8 cellular contexts compared by ENCODE assay signal in genomic region chr7:97004931-97005763, GRCh38. TPM values are rescaled to one million over a fixed set of nuclear protein-coding genes. Genes with fewer than 3 reads are reported as not detected.
DNase-seq lines count a peak whose midpoint lies in the region; ATAC-seq and TF ChIP-seq lines count a peak whose summit lies in the region.

Gene DLX6, plus strand, starts transcription at chr7:97005553. Its CDS starts 425 bp downstream, at chr7:97005978.

- peaks cover 13% of the 10 kb centered on the region for H3K4me1 Mint-ChIP-seq in activated T-cell treated with anti-CD3 and anti-CD28 coated beads, Interleukin-2, amount 50 U/mL, for 4 hours (ENCODE audit: low read depth)

- DNase-seq in activated naive CD4-positive, alpha-beta T cell treated with Interleukin-2 at 50 U/mL for 16 hours = peak; percentile 30
- DNase-seq in activated naive CD4-positive, alpha-beta T cell treated with anti-CD3 and anti-CD28 coated beads, Interleukin-2, amount 50 U/mL, for 16 hours = no peak
- DNase-seq in NCI-H2107 (lab: John Stamatoyannopoulos, UW) (peak; percentile 92), heart right ventricle (no peak), sciatic nerve (ENCODE audit: low spot score) (no peak)
- DNase-seq in activated T-cell treated with anti-CD3 and anti-CD28 coated beads, Interleukin-2, amount 50 U/mL, for 4 hours = no peak

- H3K27ac ChIP-seq in heart right ventricle = no peak within 1 kb of the TSS

- TF ChIP-seq CTCF in heart right ventricle (IDR thresholded peaks at IDR 0.05) = no peak

- H3K4me3 ChIP-seq in heart right ventricle = peak within 1 kb of the TSS in 9 of 10 donors; percentile 19 to 48 (median 38)

- no peaks in the 10 kb centered on the region for H3K9me3 Mint-ChIP-seq in activated T-cell treated with anti-CD3 and anti-CD28 coated beads, Interleukin-2, amount 50 U/mL, for 4 hours

- peaks cover 82% of the 10 kb centered on the region for H3K27me3 Mint-ChIP-seq in activated T-cell treated with anti-CD3 and anti-CD28 coated beads, Interleukin-2, amount 50 U/mL, for 4 hours (ENCODE audit: low read depth)

- WGBS in heart right ventricle, 2 donors = 2 to 4% methylated on average over 42 of the region's 42 CpGs

- peaks cover 69 to 100% (median 100%) of the 10 kb centered on the region in 7 donors for H3K27me3 ChIP-seq in heart right ventricle

- H3K4me3 Mint-ChIP-seq in activated T-cell treated with anti-CD3 and anti-CD28 coated beads, Interleukin-2, amount 50 U/mL, for 4 hours = peak within 1 kb of the TSS; percentile 71

- intact Hi-C loops in heart right ventricle (cut with DNase I) = no loop called here
- intact Hi-C loops in sciatic nerve (cut with DNase I) = no loop called here

- H3K4me1 ChIP-seq in heart right ventricle = peaks cover 5 to 31% (median 24%) of the 10 kb centered on the region in 9 donors

- H3K36me3 Mint-ChIP-seq in activated T-cell treated with anti-CD3 and anti-CD28 coated beads, Interleukin-2, amount 50 U/mL, for 4 hours (ENCODE audit: insufficient read depth) = no peaks in the 10 kb centered on the region

- no peaks in the 10 kb centered on the region for H3K36me3 ChIP-seq in heart right ventricle

- no peak for ATAC-seq in activated T-cell treated with anti-CD3 and anti-CD28 coated beads, Interleukin-2, amount 50 U/mL, for 4 hours
- ATAC-seq in heart right ventricle (peak in 1 of 8 donors; percentile 56), sciatic nerve (peak; percentile 55), GM19467 (IDR thresholded peaks at IDR 0.05; ENCODE audit: unreplicated experiment) (no peak), HG03457 (IDR thresholded peaks at IDR 0.05; ENCODE audit: unreplicated experiment) (no peak)

- no peaks in the 10 kb centered on the region for H3K9me3 ChIP-seq in heart right ventricle

RNA-seq across cellular contexts. Expression of gene DLX6, which starts in this region (rescaled TPM):
- total RNA-seq in activated T-cell treated with anti-CD3 and anti-CD28 coated beads, Interleukin-2, amount 50 U/mL, for 4 hours = not detected
- total RNA-seq in heart right ventricle (not detected), sciatic nerve (not detected)
- polyA plus RNA-seq in heart right ventricle = not detected

Comparison
In these comparisons a context has a peak if more than half of its experiments do, and no peak if none do; other contexts are left out.
1. DNase-seq: peak in activated naive CD4-positive, alpha-beta T cell treated with Interleukin-2 at 50 U/mL for 16 hours (single experiment) and NCI-H2107 (single experiment); none in activated naive CD4-positive, alpha-beta T cell treated with anti-CD3 and anti-CD28 coated beads, Interleukin-2, amount 50 U/mL, for 16 hours (single experiment), activated T-cell treated with anti-CD3 and anti-CD28 coated beads, Interleukin-2, amount 50 U/mL, for 4 hours (single experiment), heart right ventricle (0 of 2) and sciatic nerve (single experiment).
2. Peak in ATAC-seq in sciatic nerve; RNA of the gene not detected or under 1 TPM.